ENCODE assay signal across 7 cellular contexts in genomic region chr14:55024365-55024764, GRCh38. TPM values are rescaled to one million over a fixed set of nuclear protein-coding genes. Genes with fewer than 3 reads are reported as not detected.
A peak's percentile ranks its signal among the peaks of the same experiment; 100 is the strongest.
DNase-seq lines count a peak whose midpoint lies in the region; ATAC-seq, FAIRE-seq and TF ChIP-seq lines count a peak whose summit lies in the region.
"Not testable (repeated sequence)": the region's sequence is repeated elsewhere in the genome, so short reads cannot be mapped to it uniquely, and the experiment has no call there.

No MANE protein-coding gene starts in this region.

- not testable (repeated sequence) for H3K27me3 Mint-ChIP-seq in glutamatergic neuron (ENCODE audit: unreplicated experiment); nephron progenitor cell (ENCODE audit: low read depth, poor library complexity)

- H3K4me3 ChIP-seq in DND-41 (ENCODE audit: low read depth in 1 of 2, low read length in 2 of 2); K562: not testable (repeated sequence)
- peak overlapping the region; percentile 30; the same call in 1 of the 2 replicates for H3K4me3 ChIP-seq in HUES6 (ENCODE audit: low read depth, low read length)
- H3K4me3 ChIP-seq in iPS-20b (ENCODE audit: low read length): peak overlapping the region; percentile 60

- H3K36me3 Mint-ChIP-seq in glutamatergic neuron (ENCODE audit: unreplicated experiment): not testable (repeated sequence)
- H3K36me3 Mint-ChIP-seq in nephron progenitor cell (ENCODE audit: low read depth): peaks cover 38% of the 10 kb centered on the region

- H3K4me1 ChIP-seq in DND-41 (ENCODE audit: insufficient read depth, low read length) (peaks cover 32% of the 10 kb centered on the region), HUES6 (ENCODE audit: control insufficient read depth, insufficient read depth, low read length) (peaks cover 23% of the 10 kb centered on the region), iPS-20b (ENCODE audit: insufficient read depth, low read length) (peaks cover 14% of the 10 kb centered on the region)
- not testable (repeated sequence) for H3K4me1 ChIP-seq in K562 (replicated peaks in 1 of 2; ENCODE audit: control insufficient read depth in 2 of 2, insufficient read depth in 2 of 2, low read length in 2 of 2)

- not testable (repeated sequence) for TF ChIP-seq POLR2A in K562 (conservative IDR thresholded peaks at IDR 0.05)

- H3K79me2 ChIP-seq in DND-41 (ENCODE audit: insufficient read depth, low read length): peaks cover 95% of the 10 kb centered on the region
- H3K79me2 ChIP-seq in K562 (ENCODE audit: control insufficient read depth, insufficient read depth, low read length): peaks cover 72% of the 10 kb centered on the region

- POLR2A ChIA-PET in K562 (lab: Yijun Ruan, JAX): not testable (repeated sequence)

- not testable (repeated sequence) for H3K9me3 ChIP-seq in DND-41 (ENCODE audit: insufficient read depth, low read length, severe bottlenecking); HUES6 (ENCODE audit: control insufficient read depth, insufficient read depth, low read depth, low read length); K562 (replicated peaks; ENCODE audit: control insufficient read depth, insufficient read depth, low read depth, low read length); iPS-20b (ENCODE audit: insufficient read depth, low read depth, low read length)

- H3K9me3 Mint-ChIP-seq in glutamatergic neuron (ENCODE audit: unreplicated experiment); nephron progenitor cell: not testable (repeated sequence)

- in situ Hi-C loops in K562 (cut with MboI): not testable (repeated sequence)

- H3K36me3 ChIP-seq in DND-41 (ENCODE audit: insufficient read depth, low read length) (peaks cover 32% of the 10 kb centered on the region), HUES6 (ENCODE audit: control insufficient read depth, insufficient read depth, low read length) (peaks cover 40% of the 10 kb centered on the region), K562 (ENCODE audit: control insufficient read depth, insufficient read depth, low read length) (peaks cover 28% of the 10 kb centered on the region; the same call in 2 of the 3 replicates), iPS-20b (ENCODE audit: insufficient read depth, low read depth, low read length) (peaks cover 47% of the 10 kb centered on the region)

- WGBS in K562 (ENCODE audit: insufficient coverage, low coverage, missing lambda C conversion rate): 88% methylated on average over 2 of the region's 5 CpGs

- H3K4me2 ChIP-seq in DND-41 (ENCODE audit: insufficient read depth, low read length): peak overlapping the region; percentile 17; the same call in 1 of the 2 replicates
- not testable (repeated sequence) for H3K4me2 ChIP-seq in K562 (ENCODE audit: insufficient read depth, low read length)

- peaks cover 16% of the 10 kb centered on the region; the same call in 1 of the 2 replicates for H4K20me1 ChIP-seq in DND-41 (ENCODE audit: insufficient read depth, low read length)
- H4K20me1 ChIP-seq in K562 (replicated peaks; ENCODE audit: control insufficient read depth, insufficient read depth, low read length): not testable (repeated sequence)

- not testable (repeated sequence) for DNase-seq in DND-41; K562 (ENCODE audit: extremely low read depth in 1 of 4, low spot score in 3 of 4); glutamatergic neuron; nephron progenitor cell

- BruUV-seq in K562 (replicated peaks; lab: Mats Ljungman, UMichigan): not testable (repeated sequence)

- H3K27ac ChIP-seq in DND-41 (ENCODE audit: low read length); K562 (ENCODE audit: extremely low read depth, low read depth, low read length): not testable (repeated sequence)
- H3K27ac ChIP-seq in HUES6 (ENCODE audit: low read depth, low read length): peak overlapping the region; percentile 44; the same call in 1 of the 2 replicates
- H3K27ac ChIP-seq in VCaP: peak overlapping the region; percentile 43
- H3K27ac ChIP-seq in iPS-20b (ENCODE audit: low read length): peak overlapping the region; percentile 12

- H3K9me1 ChIP-seq in K562 (ENCODE audit: control insufficient read depth, insufficient read depth, low read length): not testable (repeated sequence)

- H3K27ac Mint-ChIP-seq in glutamatergic neuron (ENCODE audit: unreplicated experiment): peak overlapping the region; percentile 60
- not testable (repeated sequence) for H3K27ac Mint-ChIP-seq in nephron progenitor cell

- not testable (repeated sequence) for H2AFZ ChIP-seq in DND-41 (ENCODE audit: low read depth, low read length); K562 (ENCODE audit: low read depth, low read length)

- ATAC-seq in DND-41 (ENCODE audit: insufficient read depth, low read depth); K562: not testable (repeated sequence)

- not testable (repeated sequence) for TF ChIP-seq RAD21 in K562 (CRISPR knock-in tag; conservative IDR thresholded peaks at IDR 0.05 in 1 of 2, IDR thresholded peaks at IDR 0.05 in 1 of 2)

- intact Hi-C loops in K562 (cut with micrococcal nuclease): not testable (repeated sequence)

- H3K4me3 Mint-ChIP-seq in glutamatergic neuron (ENCODE audit: unreplicated experiment): peak overlapping the region; percentile 63
- peak overlapping the region; percentile 8 for H3K4me3 Mint-ChIP-seq in nephron progenitor cell

- not testable (repeated sequence) for FAIRE-seq in K562 (lab: Jason Lieb, UNC)

- not testable (repeated sequence) for TF ChIP-seq EP300 in K562 (IDR thresholded peaks at IDR 0.05; ENCODE audit: low read length)

- TF ChIP-seq CTCF in DND-41 (IDR thresholded peaks at IDR 0.05; ENCODE audit: borderline replicate concordance, extremely low read depth, low read length, poor library complexity, severe bottlenecking); VCaP (conservative IDR thresholded peaks at IDR 0.05); K562 (IDR thresholded peaks at IDR 0.05 in 2 of 3, conservative IDR thresholded peaks at IDR 0.05 in 1 of 3; ENCODE audit: insufficient read depth in 2 of 3, low read depth in 1 of 3, low read length in 3 of 3); glutamatergic neuron (IDR thresholded peaks at IDR 0.05; ENCODE audit: partially characterized antibody, unreplicated experiment); nephron progenitor cell (IDR thresholded peaks at IDR 0.05): not testable (repeated sequence)

- peaks cover 23% of the 10 kb centered on the region for H3K4me1 Mint-ChIP-seq in glutamatergic neuron (ENCODE audit: low read depth, unreplicated experiment)
- peaks cover 39% of the 10 kb centered on the region for H3K4me1 Mint-ChIP-seq in nephron progenitor cell

- not testable (repeated sequence) for H3K27me3 ChIP-seq in DND-41 (ENCODE audit: insufficient read depth, low read length, poor library complexity); HUES6 (ENCODE audit: control insufficient read depth, insufficient read depth, low read length); K562 (ENCODE audit: control insufficient read depth in 2 of 2, insufficient read depth in 2 of 2, low read length in 2 of 2); iPS-20b (ENCODE audit: insufficient read depth, low read length)

- H3K9ac ChIP-seq in DND-41 (ENCODE audit: low read depth, low read length); K562 (ENCODE audit: insufficient read depth in 1 of 2, low read depth in 2 of 2, low read length in 2 of 2): not testable (repeated sequence)
- H3K9ac ChIP-seq in HUES6 (ENCODE audit: low read length) (peak overlapping the region; percentile 74), iPS-20b (ENCODE audit: low read depth, low read length) (peak overlapping the region; percentile 72)

- CTCF ChIA-PET in K562 (lab: Yijun Ruan, JAX; ENCODE audit: low intra/inter-chr PET ratio): not testable (repeated sequence)

RNA-seq across cellular contexts. Expression of gene WDHD1, which starts 2.5 kb away (rescaled TPM):
- 23.2 and 65.5 TPM in 2 replicates for total RNA-seq in K562 (2011; cell fraction: chromatin; rRNA removed; ENCODE audit: low replicate concordance)
- 10.3 and 11.7 TPM in 2 replicates for total RNA-seq in K562 (2011; cell fraction: nucleolus; rRNA removed)
- 20.5 and 21.0 TPM in 2 replicates for total RNA-seq in K562 (2011; cell fraction: nucleoplasm; rRNA removed)
- total RNA-seq in K562 (2014; rRNA removed) (18.0 and 19.3 TPM in 2 replicates), K562 (2014; rRNA removed; fragmentation: Illumina TruSeq; extraction: Trizol) (36.1 and 46.2 TPM in 2 replicates), K562 (2015; rRNA removed; fragmentation: Illumina TruSeq; extraction: Trizol) (27.1 and 30.0 TPM in 2 replicates), K562 (2021) (34.1 and 40.5 TPM in 2 replicates), glutamatergic neuron (ENCODE audit: unreplicated experiment) (13.9 TPM)
- polyA plus RNA-seq in K562 (2011; rRNA removed) (25.8 and 39.1 TPM in 2 replicates), K562 (2014; fragmentation: Illumina TruSeq; extraction: Trizol) (25.0 and 30.8 TPM in 2 replicates), K562 (2014; fragmentation: Nextera tagmentation; extraction: Ambion mirVana) (10 to 100 TPM; 11.7 to 20.4 TPM), K562 (2014; rRNA removed) (24.0 and 25.2 TPM in 2 replicates)
- polyA plus RNA-seq in K562 (2011; cell fraction: cytosol; rRNA removed): 6.4 and 11.3 TPM in 2 replicates
- polyA plus RNA-seq in K562 (2011; cell fraction: nucleus; rRNA removed): 12.5 and 12.8 TPM in 2 replicates
- polyA plus RNA-seq in K562 (2012): 14.8 and 18.4 TPM in 2 replicates
- polyA minus RNA-seq in K562 (2011; rRNA and poly(A)+ RNA removed): 85.5 and 88.2 TPM in 2 replicates
- 18.1 and 24.5 TPM in 2 replicates for polyA minus RNA-seq in K562 (2011; cell fraction: cytosol; rRNA and poly(A)+ RNA removed)
- 16.3 and 25.2 TPM in 2 replicates for polyA minus RNA-seq in K562 (2011; cell fraction: nucleus; rRNA and poly(A)+ RNA removed)

RNA-seq across cellular contexts. Expression of gene SOCS4, which starts 2.7 kb away (rescaled TPM):
- total RNA-seq in K562 (2011; cell fraction: chromatin; rRNA removed; ENCODE audit: low replicate concordance): 4.1 and 15.7 TPM in 2 replicates
- 2.5 and 3.8 TPM in 2 replicates for total RNA-seq in K562 (2011; cell fraction: nucleolus; rRNA removed)
- 8.5 and 15.8 TPM in 2 replicates for total RNA-seq in K562 (2011; cell fraction: nucleoplasm; rRNA removed)
- total RNA-seq in K562 (2014; rRNA removed) (5.5 and 6.8 TPM in 2 replicates), K562 (2014; rRNA removed; fragmentation: Illumina TruSeq; extraction: Trizol) (12.7 and 14.9 TPM in 2 replicates), K562 (2015; rRNA removed; fragmentation: Illumina TruSeq; extraction: Trizol) (10.3 and 12.4 TPM in 2 replicates), K562 (2021) (9.7 and 10.9 TPM in 2 replicates), glutamatergic neuron (ENCODE audit: unreplicated experiment) (39.1 TPM)
- polyA plus RNA-seq in K562 (2011; rRNA removed) (10.8 and 11.7 TPM in 2 replicates), K562 (2014; fragmentation: Illumina TruSeq; extraction: Trizol) (8.6 and 9.9 TPM in 2 replicates), K562 (2014; fragmentation: Nextera tagmentation; extraction: Ambion mirVana) (1 to 10 TPM; 2.6 to 2.9 TPM), K562 (2014; rRNA removed) (8.0 and 8.1 TPM in 2 replicates)
- 2.1 and 5.5 TPM in 2 replicates for polyA plus RNA-seq in K562 (2011; cell fraction: cytosol; rRNA removed)
- polyA plus RNA-seq in K562 (2011; cell fraction: nucleus; rRNA removed): 5.1 and 5.8 TPM in 2 replicates
- polyA plus RNA-seq in K562 (2012): 5.4 and 7.4 TPM in 2 replicates
- 9.6 and 13.8 TPM in 2 replicates for polyA minus RNA-seq in K562 (2011; rRNA and poly(A)+ RNA removed)
- polyA minus RNA-seq in K562 (2011; cell fraction: cytosol; rRNA and poly(A)+ RNA removed): 3.4 and 4.2 TPM in 2 replicates
- polyA minus RNA-seq in K562 (2011; cell fraction: nucleus; rRNA and poly(A)+ RNA removed): 3.9 and 7.3 TPM in 2 replicates

RNA-seq across cellular contexts. Expression of gene MAPK1IP1L, which starts 27.1 kb away (rescaled TPM):
- total RNA-seq in K562 (2011; cell fraction: chromatin; rRNA removed; ENCODE audit: low replicate concordance): 33.0 and 36.2 TPM in 2 replicates
- total RNA-seq in K562 (2011; cell fraction: nucleolus; rRNA removed): 9.7 and 9.9 TPM in 2 replicates
- 21.7 and 46.0 TPM in 2 replicates for total RNA-seq in K562 (2011; cell fraction: nucleoplasm; rRNA removed)
- total RNA-seq in K562 (2014; rRNA removed) (30.2 and 32.7 TPM in 2 replicates), K562 (2014; rRNA removed; fragmentation: Illumina TruSeq; extraction: Trizol) (39.7 and 40.5 TPM in 2 replicates), K562 (2015; rRNA removed; fragmentation: Illumina TruSeq; extraction: Trizol) (43.1 and 49.8 TPM in 2 replicates), K562 (2021) (75.8 and 76.5 TPM in 2 replicates), glutamatergic neuron (ENCODE audit: unreplicated experiment) (97.9 TPM)
- polyA plus RNA-seq in K562 (2011; rRNA removed) (35.9 and 47.3 TPM in 2 replicates), K562 (2014; fragmentation: Illumina TruSeq; extraction: Trizol) (99.4 and 104 TPM in 2 replicates), K562 (2014; fragmentation: Nextera tagmentation; extraction: Ambion mirVana) (10 to 100 TPM; 54.6 to 96.8 TPM), K562 (2014; rRNA removed) (41.5 and 47.9 TPM in 2 replicates)
- polyA plus RNA-seq in K562 (2011; cell fraction: cytosol; rRNA removed): 144 and 246 TPM in 2 replicates
- polyA plus RNA-seq in K562 (2011; cell fraction: nucleus; rRNA removed): 37.9 and 69.7 TPM in 2 replicates
- polyA plus RNA-seq in K562 (2012): 43.8 and 70.2 TPM in 2 replicates
- polyA minus RNA-seq in K562 (2011; rRNA and poly(A)+ RNA removed): 45.7 and 71.6 TPM in 2 replicates
- polyA minus RNA-seq in K562 (2011; cell fraction: cytosol; rRNA and poly(A)+ RNA removed): 118 and 162 TPM in 2 replicates
- 11.0 and 13.3 TPM in 2 replicates for polyA minus RNA-seq in K562 (2011; cell fraction: nucleus; rRNA and poly(A)+ RNA removed)
